Comparison of ENCODE assay signal across 8 cellular contexts in genomic region chr18:49041677-49042570, GRCh38.
DNase-seq lines count a peak whose midpoint lies in the region; ATAC-seq, FAIRE-seq and TF ChIP-seq lines count a peak whose summit lies in the region.

No MANE protein-coding gene starts in this region.

- H3K27me3 Mint-ChIP-seq in CD8-positive, alpha-beta T cell (ENCODE audit: low read depth), result no peaks in the 10 kb centered on the region
- H3K27me3 Mint-ChIP-seq in H9 (ENCODE audit: low read depth), result no peaks in the 10 kb centered on the region

- H3K9me3 ChIP-seq in CD8-positive, alpha-beta T cell (ENCODE audit: low read length), result no peaks in the 10 kb centered on the region
- no peaks in the 10 kb centered on the region for H3K9me3 ChIP-seq in H9 (ENCODE audit: control insufficient read depth, low read depth, low read length)

- peak; percentile 56 for ATAC-seq in CD8-positive, alpha-beta T cell
- no peak for ATAC-seq in GM19328 (IDR thresholded peaks at IDR 0.05; ENCODE audit: unreplicated experiment)
- no peak for ATAC-seq in GM18517 (IDR thresholded peaks at IDR 0.05; ENCODE audit: unreplicated experiment)

- TF ChIP-seq CTCF in CD8-positive, alpha-beta T cell (IDR thresholded peaks at IDR 0.05), result peak; percentile 28
- TF ChIP-seq CTCF in H9 (conservative IDR thresholded peaks at IDR 0.05), result peak; percentile 80
- peak; percentile 47 for TF ChIP-seq CTCF in coronary artery (IDR thresholded peaks at IDR 0.05)

- no peaks in the 10 kb centered on the region for H4K20me1 ChIP-seq in H9 (ENCODE audit: control insufficient read depth, insufficient read depth, insufficient read length)

- no peak for FAIRE-seq in H54 (lab: Jason Lieb, UNC)

- no peak overlapping the region for H2BK20ac ChIP-seq in H9 (ENCODE audit: low read depth, low read length, poor library complexity, severe bottlenecking)

- no peaks in the 10 kb centered on the region for H3K79me1 ChIP-seq in H9 (ENCODE audit: insufficient read depth, low read depth, low read length, poor library complexity, severe bottlenecking)
- no peaks in the 10 kb centered on the region for H3K79me1 ChIP-seq in mesendoderm (ENCODE audit: low read length)

- no peak overlapping the region for H3T11ph ChIP-seq in H9 (ENCODE audit: low read length)

- H3K23ac ChIP-seq in H9 (ENCODE audit: insufficient read length, low read depth, low read length) (no peak overlapping the region), mesendoderm (ENCODE audit: low read length) (no peak overlapping the region)

- H2BK5ac ChIP-seq in H9 (ENCODE audit: insufficient read length, low read length) (no peak overlapping the region), mesendoderm (ENCODE audit: low read length) (no peak overlapping the region)

- H3K4me1 ChIP-seq in CD8-positive, alpha-beta T cell (ENCODE audit: insufficient read depth, low read length), result no peaks in the 10 kb centered on the region
- peaks cover 3% of the 10 kb centered on the region; the same call in 1 of the 2 replicates for H3K4me1 ChIP-seq in H9 (ENCODE audit: insufficient read depth, low read length)
- peaks cover 5% of the 10 kb centered on the region for H3K4me1 ChIP-seq in mesendoderm (ENCODE audit: control insufficient read depth, low read depth, low read length)

- H2AK5ac ChIP-seq in H9 (ENCODE audit: insufficient read length, low read length) (no peak overlapping the region), mesendoderm (ENCODE audit: low read length) (no peak overlapping the region)

- no peak overlapping the region for H2BK15ac ChIP-seq in H9 (ENCODE audit: low read depth, low read length)
- no peak overlapping the region for H2BK15ac ChIP-seq in mesendoderm (replicated peaks; ENCODE audit: low read depth)

- H3K9ac ChIP-seq in H9 (ENCODE audit: extremely low read depth, insufficient read length, low read length), result no peak overlapping the region
- H3K9ac ChIP-seq in mesendoderm (ENCODE audit: low read length), result no peak overlapping the region

- no CpG with 5 or more reads among the region's 10 CpGs for WGBS in H9 (ENCODE audit: extremely low coverage, insufficient read length, low lambda C conversion rate)
- no CpG with 5 or more reads among the region's 10 CpGs for WGBS in mesendoderm (ENCODE audit: extremely low coverage, insufficient coverage, low lambda C conversion rate)

- H3K23me2 ChIP-seq in H9 (ENCODE audit: insufficient read length, low read depth, low read length, poor library complexity, severe bottlenecking), result no peaks in the 10 kb centered on the region

- H3K36me3 ChIP-seq in CD8-positive, alpha-beta T cell (ENCODE audit: insufficient read depth, low read length), result no peaks in the 10 kb centered on the region
- H3K36me3 ChIP-seq in mesendoderm (ENCODE audit: control insufficient read depth, insufficient read depth, low read length), result no peaks in the 10 kb centered on the region

- peaks cover 60% of the 10 kb centered on the region for H3K36me3 Mint-ChIP-seq in CD8-positive, alpha-beta T cell
- H3K36me3 Mint-ChIP-seq in H9 (ENCODE audit: insufficient read depth in 1 of 3, low read depth in 3 of 3), result peaks cover 16 to 23% (median 20%) of the 10 kb centered on the region in 3 experiments

- H3K56ac ChIP-seq in H9 (ENCODE audit: insufficient read length, low read depth, low read length) (no peak overlapping the region), mesendoderm (ENCODE audit: low read length) (no peak overlapping the region)

- no peak overlapping the region for H3K27ac ChIP-seq in CD8-positive, alpha-beta T cell (ENCODE audit: low read depth, low read length)
- H3K27ac ChIP-seq in H9 (ENCODE audit: insufficient read length, low read depth, low read length) (no peak overlapping the region), coronary artery (peak overlapping the region in 1 of 2 donors; percentile 10), mesendoderm (ENCODE audit: low read depth, low read length) (no peak overlapping the region)

- H3K4ac ChIP-seq in H9 (ENCODE audit: low read depth, low read length), result no peak overlapping the region
- H3K4ac ChIP-seq in mesendoderm (ENCODE audit: low read depth, low read length), result no peak overlapping the region

- H3K14ac ChIP-seq in H9 (ENCODE audit: insufficient read depth, low read length), result no peak overlapping the region

- no peak overlapping the region for H4K91ac ChIP-seq in H9 (ENCODE audit: insufficient read length, low read depth, low read length)

- H3K4me2 ChIP-seq in H9 (ENCODE audit: insufficient read depth, insufficient read length, low read length) (no peak overlapping the region), mesendoderm (ENCODE audit: low read length) (no peak overlapping the region)

- no peak overlapping the region for H3K4me3 ChIP-seq in CD8-positive, alpha-beta T cell (ENCODE audit: low read depth, low read length)
- no peak overlapping the region for H3K4me3 ChIP-seq in coronary artery
- no peak overlapping the region for H3K4me3 ChIP-seq in mesendoderm (ENCODE audit: low read length)

- no peak overlapping the region for H4K5ac ChIP-seq in H9 (ENCODE audit: insufficient read length, low read depth, low read length)
- no peak overlapping the region for H4K5ac ChIP-seq in mesendoderm (ENCODE audit: low read length)

- H3K4me3 Mint-ChIP-seq in CD8-positive, alpha-beta T cell, result no peak overlapping the region
- no peak overlapping the region for H3K4me3 Mint-ChIP-seq in H9

- intact Hi-C loops in CD8-positive, alpha-beta T cell (cut with DNase I, micrococcal nuclease), result loop anchor here (1.0 to 5.0 kb wide), 4 partner anchors 80 to 367 kb away; no protein-coding TSS in a partner anchor

- CTCF ChIA-PET in CD8-positive, alpha-beta T cell (lab: Charles Lee), result interaction anchor here (0.6 to 4.6 kb wide), 19 partner anchors 10 to 368 kb away, joined by 3 to 34 read pairs (median 4); no protein-coding TSS in a partner anchor

- H3K9me3 Mint-ChIP-seq in CD8-positive, alpha-beta T cell, result peaks cover 15% of the 10 kb centered on the region
- H3K9me3 Mint-ChIP-seq in H9, result peaks cover 16 to 22% of the 10 kb centered on the region in 2 experiments

- DNase-seq in CD8-positive, alpha-beta T cell, result peak in 5 of 7 experiments; percentile 21 to 63 (median 51)
- DNase-seq in H9 (peak; percentile 65), SW480 (ENCODE audit: low spot score) (peak; percentile 22), coronary artery (ENCODE audit: low spot score) (no peak), mesendoderm (peak; percentile 72), H54 (ENCODE audit: insufficient read length, low spot score) (no peak)

- H2BK120ac ChIP-seq in H9 (ENCODE audit: low read depth, low read length, poor library complexity, severe bottlenecking) (no peak overlapping the region), mesendoderm (ENCODE audit: low read depth, low read length) (no peak overlapping the region)

- H3K79me2 ChIP-seq in H9 (ENCODE audit: insufficient read depth, low read length) (no peaks in the 10 kb centered on the region), mesendoderm (ENCODE audit: control insufficient read depth, insufficient read depth, low read length) (no peaks in the 10 kb centered on the region)

- H2AFZ ChIP-seq in H9 (ENCODE audit: low read length), result no peak overlapping the region

- no peak overlapping the region for H3K27ac Mint-ChIP-seq in CD8-positive, alpha-beta T cell
- no peak overlapping the region for H3K27ac Mint-ChIP-seq in H9

- H3K18ac ChIP-seq in H9 (ENCODE audit: insufficient read length, low read depth, low read length), result no peak overlapping the region
- no peak overlapping the region for H3K18ac ChIP-seq in mesendoderm (ENCODE audit: low read length)

- H3K27me3 ChIP-seq in CD8-positive, alpha-beta T cell (ENCODE audit: insufficient read depth, low read length), result no peaks in the 10 kb centered on the region
- H3K27me3 ChIP-seq in H9 (ENCODE audit: insufficient read depth, low read length) (no peaks in the 10 kb centered on the region), mesendoderm (ENCODE audit: insufficient read depth, low read length, poor library complexity) (no peaks in the 10 kb centered on the region)

- no peak for TF ChIP-seq POLR2A in H54 (IDR thresholded peaks at IDR 0.05; ENCODE audit: low read depth, low read length)

- POLR2A ChIA-PET in CD8-positive, alpha-beta T cell (lab: Charles Lee), result no interaction called here

- H3K4me1 Mint-ChIP-seq in CD8-positive, alpha-beta T cell (ENCODE audit: low read depth), result peaks cover 4% of the 10 kb centered on the region
- peaks cover 18 to 19% of the 10 kb centered on the region in 2 experiments for H3K4me1 Mint-ChIP-seq in H9

- no peak overlapping the region for H2BK12ac ChIP-seq in H9 (ENCODE audit: insufficient read length, low read depth, low read length)

- H4K8ac ChIP-seq in H9 (replicated peaks; ENCODE audit: insufficient read length, low read depth, low read length) (no peak overlapping the region), mesendoderm (ENCODE audit: low read depth, low read length) (no peak overlapping the region)

Comparison
In these comparisons a context has a peak if more than half of its experiments do, and no peak if none do; other contexts are left out.
1. DNase-seq: peak in CD8-positive, alpha-beta T cell (5 of 7), H9 (single experiment), SW480 (single experiment) and mesendoderm (single experiment); none in coronary artery (single experiment) and H54 (single experiment).
2. CTCF ChIP-seq: peak in every context shown above with its lines; median percentile 80 in H9; 47 in coronary artery; 28 in CD8-positive, alpha-beta T cell.